8 cellular contexts compared by ENCODE assay signal in genomic region chr17:77376795-77377751, GRCh38.
A peak's percentile ranks its signal among the peaks of the same experiment; 100 is the strongest.
DNase-seq lines count a peak whose midpoint lies in the region; ATAC-seq and TF ChIP-seq lines count a peak whose summit lies in the region.

No MANE protein-coding gene starts in this region.

- peaks cover 57% of the 10 kb centered on the region for H3K4me1 Mint-ChIP-seq in T-helper 2 cell treated with Interferon-gamma antibody and Interleukin-4, amounts not matched to agents 5 μg/mL and 100 μg/mL, for 36 hours (ENCODE audit: low read depth)
- H3K4me1 Mint-ChIP-seq in activated naive CD8-positive, alpha-beta T cell treated with anti-CD3 and anti-CD28 coated beads, Interleukin-2, amount 10 ng/mL, durations not matched to agents 7 days and 5 days, result peaks cover 55% of the 10 kb centered on the region

- peak overlapping the region; percentile 60 for H3K27ac Mint-ChIP-seq in T-helper 2 cell treated with Interferon-gamma antibody and Interleukin-4, amounts not matched to agents 5 μg/mL and 100 μg/mL, for 36 hours
- H3K27ac Mint-ChIP-seq in activated naive CD8-positive, alpha-beta T cell treated with anti-CD3 and anti-CD28 coated beads, Interleukin-2, amount 10 ng/mL, durations not matched to agents 7 days and 5 days, result peak overlapping the region; percentile 98

- no peak for ATAC-seq in activated naive CD8-positive, alpha-beta T cell treated with anti-CD3 and anti-CD28 coated beads, Interleukin-2, amount 10 ng/mL, durations not matched to agents 7 days and 5 days (ENCODE audit: low read depth)
- no peak for ATAC-seq in thoracic aorta (ENCODE audit: insufficient number of reproducible peaks, low FRiP score, low read depth)

- H3K4me3 ChIP-seq in thoracic aorta, result peak overlapping the region; percentile 91

- no peak for TF ChIP-seq CTCF in thoracic aorta (IDR thresholded peaks at IDR 0.05)

- H3K27me3 Mint-ChIP-seq in T-helper 2 cell treated with Interferon-gamma antibody and Interleukin-4, amounts not matched to agents 5 μg/mL and 100 μg/mL, for 36 hours (ENCODE audit: low read depth), result no peaks in the 10 kb centered on the region
- H3K27me3 Mint-ChIP-seq in activated naive CD8-positive, alpha-beta T cell treated with anti-CD3 and anti-CD28 coated beads, Interleukin-2, amount 10 ng/mL, durations not matched to agents 7 days and 5 days, result no peaks in the 10 kb centered on the region

- H3K4me1 ChIP-seq in thoracic aorta (ENCODE audit: control insufficient read depth in 1 of 2, low read depth in 2 of 2), result peaks cover 54 to 82% of the 10 kb centered on the region in 2 donors

- POLR2A ChIA-PET in activated naive CD8-positive, alpha-beta T cell treated with anti-CD3 and anti-CD28 coated beads, Interleukin-2, amount 10 ng/mL, durations not matched to agents 7 days and 5 days (lab: Charles Lee), result interaction anchor here (0.9 to 5.9 kb wide), 18 partner anchors 11 to 77 kb away, joined by 3 to 84 read pairs (median 4); no protein-coding TSS in a partner anchor

- DNase-seq in T-helper 2 cell treated with Interferon-gamma antibody and Interleukin-4, amounts not matched to agents 5 μg/mL and 100 μg/mL, for 36 hours (ENCODE audit: low spot score), result no peak
- DNase-seq in T-helper 2 cell (no peak), thoracic aorta (ENCODE audit: low spot score) (no peak), hypothalamus (lab: John Stamatoyannopoulos, UW) (no peak), 8988T (no peak), NCI-H345 treated with DMSO at 0.1 percent for 48 hours (lab: John Stamatoyannopoulos, UW; ENCODE audit: unreplicated experiment) (no peak)
- DNase-seq in activated naive CD8-positive, alpha-beta T cell treated with anti-CD3 and anti-CD28 coated beads, Interleukin-2, amount 10 ng/mL, durations not matched to agents 7 days and 5 days, result no peak

- H3K36me3 Mint-ChIP-seq in T-helper 2 cell treated with Interferon-gamma antibody and Interleukin-4, amounts not matched to agents 5 μg/mL and 100 μg/mL, for 36 hours (ENCODE audit: low read depth), result peaks cover 44% of the 10 kb centered on the region
- H3K36me3 Mint-ChIP-seq in activated naive CD8-positive, alpha-beta T cell treated with anti-CD3 and anti-CD28 coated beads, Interleukin-2, amount 10 ng/mL, durations not matched to agents 7 days and 5 days, result peaks cover 18% of the 10 kb centered on the region

- H3K9me3 Mint-ChIP-seq in T-helper 2 cell treated with Interferon-gamma antibody and Interleukin-4, amounts not matched to agents 5 μg/mL and 100 μg/mL, for 36 hours, result no peaks in the 10 kb centered on the region
- no peaks in the 10 kb centered on the region for H3K9me3 Mint-ChIP-seq in activated naive CD8-positive, alpha-beta T cell treated with anti-CD3 and anti-CD28 coated beads, Interleukin-2, amount 10 ng/mL, durations not matched to agents 7 days and 5 days

- H3K36me3 ChIP-seq in thoracic aorta, result no peaks in the 10 kb centered on the region

- H3K9me3 ChIP-seq in thoracic aorta, result no peaks in the 10 kb centered on the region

- H3K27ac ChIP-seq in layer of hippocampus (ENCODE audit: low read depth, low read length) (peak overlapping the region; percentile 57), thoracic aorta (peak overlapping the region; percentile 93 to 94)

- peak overlapping the region; percentile 90 for H3K4me3 Mint-ChIP-seq in T-helper 2 cell treated with Interferon-gamma antibody and Interleukin-4, amounts not matched to agents 5 μg/mL and 100 μg/mL, for 36 hours
- peak overlapping the region; percentile 96 for H3K4me3 Mint-ChIP-seq in activated naive CD8-positive, alpha-beta T cell treated with anti-CD3 and anti-CD28 coated beads, Interleukin-2, amount 10 ng/mL, durations not matched to agents 7 days and 5 days

- H3K27me3 ChIP-seq in layer of hippocampus (ENCODE audit: control insufficient read depth, insufficient read depth, low read length) (no peaks in the 10 kb centered on the region), thoracic aorta (replicated peaks; ENCODE audit: insufficient read depth) (no peaks in the 10 kb centered on the region)
